Comparison of ENCODE assay signal across 8 cellular contexts in the genomic region with DNA sequence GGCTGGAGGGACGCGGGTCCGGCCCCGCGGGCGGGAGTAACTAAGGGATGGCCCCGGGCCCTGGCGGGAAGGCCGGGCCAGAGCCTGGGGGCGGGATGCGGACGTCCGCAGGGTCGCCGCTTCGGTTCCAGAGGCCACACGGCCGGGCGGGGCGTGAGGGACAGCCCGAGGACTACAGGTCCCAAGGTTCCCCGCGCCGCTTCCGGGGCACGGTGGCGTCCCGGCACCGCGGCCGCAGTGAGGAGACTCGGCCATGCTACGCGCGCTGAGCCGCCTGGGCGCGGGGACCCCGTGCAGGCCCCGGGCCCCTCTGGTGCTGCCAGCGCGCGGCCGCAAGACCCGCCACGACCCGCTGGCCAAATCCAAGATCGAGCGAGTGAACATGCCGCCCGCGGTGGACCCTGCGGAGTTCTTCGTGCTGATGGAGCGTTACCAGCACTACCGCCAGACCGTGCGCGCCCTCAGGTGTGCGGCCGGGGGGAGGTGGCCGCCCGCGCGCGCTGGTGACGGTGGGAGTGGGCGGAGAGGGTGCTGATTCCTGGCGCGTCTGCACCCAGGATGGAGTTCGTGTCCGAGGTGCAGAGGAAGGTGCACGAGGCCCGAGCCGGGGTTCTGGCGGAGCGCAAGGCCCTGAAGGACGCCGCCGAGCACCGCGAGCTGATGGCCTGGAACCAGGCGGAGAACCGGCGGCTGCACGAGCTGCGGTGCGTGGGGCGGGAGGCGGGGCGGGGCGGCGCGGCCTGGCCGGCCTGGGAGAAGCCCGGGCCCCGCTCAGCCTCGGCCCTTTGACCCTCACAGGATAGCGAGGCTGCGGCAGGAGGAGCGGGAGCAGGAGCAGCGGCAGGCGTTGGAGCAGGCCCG. TPM values are rescaled to one million over a fixed set of nuclear protein-coding genes. Genes with fewer than 3 reads are reported as not detected.
DNase-seq lines count a peak whose midpoint lies in the region; ATAC-seq, FAIRE-seq and TF ChIP-seq lines count a peak whose summit lies in the region.

A gene (plus strand): TSS at position 237 of the 861 bp plus-strand sequence. CDS start 17 bp downstream, at position 254.

- H3K4me1 ChIP-seq in keratinocyte (ENCODE audit: control insufficient read depth, extremely low read depth, insufficient read depth, low read length): no peaks in the 10 kb centered on the region

- peaks cover 14% of the 10 kb centered on the region for H3K79me2 ChIP-seq in keratinocyte (ENCODE audit: control insufficient read depth, insufficient read depth, low read length)

- H3K9ac ChIP-seq in keratinocyte (ENCODE audit: control insufficient read depth, extremely low read depth, insufficient read depth, low read length): peak within 1 kb of the TSS; percentile 76

- H3K4me3 ChIP-seq in keratinocyte (ENCODE audit: control insufficient read depth in 2 of 3, extremely low read depth in 1 of 3, insufficient read depth in 2 of 3, low read depth in 1 of 3, low read length in 3 of 3): peak within 1 kb of the TSS; percentile 77 to 85 (median 85)

- peak within 1 kb of the TSS; percentile 92 for H3K4me2 ChIP-seq in keratinocyte (ENCODE audit: control insufficient read depth, extremely low read depth, insufficient read depth, low read depth, low read length)

- H4K20me1 ChIP-seq in keratinocyte (ENCODE audit: control insufficient read depth, extremely low read depth, insufficient read depth, low read length): no peaks in the 10 kb centered on the region

- no peak for FAIRE-seq in keratinocyte (lab: Jason Lieb, UNC)

- DNase-seq in A172 (ENCODE audit: low spot score): peak; percentile 63
- DNase-seq in NCI-H2171 (lab: John Stamatoyannopoulos, UW): peak; percentile 92
- DNase-seq in activated CD4-positive, CD25-positive, alpha-beta regulatory T cell (lab: John Stamatoyannopoulos, UW): peak; percentile 63 to 66 (median 64)
- peak; percentile 71 for DNase-seq in central memory CD4-positive, alpha-beta T cell
- DNase-seq in keratinocyte (ENCODE audit: low read depth, low spot score): no peak
- peak; percentile 67 to 79 (median 68) for DNase-seq in stimulated activated CD4-positive, alpha-beta T cell treated with anti-CD3 and anti-CD28 coated beads, Interleukin-12 subunit alpha, Interleukin-12 subunit beta, amount 100 ng/mL, for 48 hours (ENCODE audit: low read depth in 2 of 3, low spot score in 1 of 3)

- no peaks in the 10 kb centered on the region for H3K9me3 ChIP-seq in keratinocyte (ENCODE audit: control insufficient read depth, low read depth, low read length)

- TF ChIP-seq CTCF in keratinocyte (optimal IDR thresholded peaks at IDR 0.05 in 1 of 3, IDR thresholded peaks at IDR 0.05 in 1 of 3, conservative IDR thresholded peaks at IDR 0.05 in 1 of 3; ENCODE audit: extremely low read depth in 1 of 3, insufficient read depth in 2 of 3, low read length in 3 of 3): no peak

- no peaks in the 10 kb centered on the region for H3K27me3 ChIP-seq in keratinocyte (ENCODE audit: control insufficient read depth, extremely low read depth, insufficient read depth, low read length)

- no peaks in the 10 kb centered on the region for H3K9me1 ChIP-seq in keratinocyte (ENCODE audit: control insufficient read depth, extremely low read depth, insufficient read depth, low read length)

- H3K36me3 ChIP-seq in keratinocyte (ENCODE audit: control insufficient read depth in 2 of 2, extremely low read depth in 1 of 2, insufficient read depth in 2 of 2, low read length in 2 of 2): peaks cover 18 to 21% of the 10 kb centered on the region in 2 experiments

- peak within 1 kb of the TSS; percentile 82 for H2AFZ ChIP-seq in keratinocyte (ENCODE audit: control insufficient read depth, low read length)

- peak within 1 kb of the TSS; percentile 52 for H3K27ac ChIP-seq in keratinocyte (ENCODE audit: control insufficient read depth, insufficient read depth, low read length)

- dilution Hi-C loops in keratinocyte (cut with MboI; ENCODE audit: extremely low pct_ligation_motif_present, low sequenced_read_pairs): no loop called here

- ATAC-seq in GM18508 (IDR thresholded peaks at IDR 0.05; ENCODE audit: insufficient read depth, unreplicated experiment) (peak; percentile 37), HG02981 (IDR thresholded peaks at IDR 0.05; ENCODE audit: unreplicated experiment) (peak; percentile 84)

RNA-seq across cellular contexts. Expression of the gene that starts here (rescaled TPM):
- 98.6 and 101 TPM in 2 replicates for total RNA-seq in A172 (2014; rRNA removed; shearing (Covaris generic))
- 29.8 to 37.4 TPM (median 33.0 TPM) in 3 replicates for polyA plus RNA-seq in keratinocyte
- 8.5 TPM for polyA plus RNA-seq in keratinocyte (2011; ENCODE audit: low read depth)
- polyA plus RNA-seq in keratinocyte (2011; cell fraction: cytosol; rRNA removed): 15.4 and 35.1 TPM in 2 replicates
- polyA plus RNA-seq in keratinocyte (2011; cell fraction: nucleus; rRNA removed): 12.1 and 17.0 TPM in 2 replicates
- polyA plus RNA-seq in keratinocyte (2012; ENCODE audit: low replicate concordance): 36.1 and 49.3 TPM in 2 replicates
- 9.1 to 10.3 TPM (median 9.6 TPM) in 3 replicates for polyA minus RNA-seq in keratinocyte
- 24.7 TPM for polyA minus RNA-seq in keratinocyte (2011; cell fraction: cytosol; rRNA and poly(A)+ RNA removed)
- 7.1 and 7.8 TPM in 2 replicates for polyA minus RNA-seq in keratinocyte (2011; cell fraction: nucleus; rRNA and poly(A)+ RNA removed)
